Comparison of ENCODE assay signal across 11 cellular contexts in genomic region chr21:17003221-17003620, GRCh38.
DNase-seq lines count a peak whose midpoint lies in the region; ATAC-seq and TF ChIP-seq lines count a peak whose summit lies in the region.
"Had no signal": no experiment of that assay in that cellular context is flagged by ENCODE, and none has a peak within 500 bp of the region (broad histone marks: within the 10 kb centered on the region; RNA-seq: fewer than 3 reads in every experiment).

No MANE protein-coding gene starts in this region.

- no peak overlapping the region for H3K4me3 ChIP-seq in SJSA1
- no peak overlapping the region for H3K4me3 ChIP-seq in fibroblast of pulmonary artery (replicated peaks; ENCODE audit: low read depth, low read length)
- no peak overlapping the region for H3K4me3 ChIP-seq in hepatocyte

- no peaks in the 10 kb centered on the region for H4K20me1 ChIP-seq in hepatocyte (ENCODE audit: insufficient read depth, poor library complexity, severe bottlenecking)

- 82% methylated on average over 1 of the region's 1 CpG for WGBS in hepatocyte (ENCODE audit: low lambda C conversion rate, missing lambda C conversion rate)

- peak; percentile 12 for DNase-seq in ELF-1 (ENCODE audit: low read depth, low spot score)
- DNase-seq in SJSA1 (ENCODE audit: low read depth in 1 of 2, low spot score in 2 of 2): peak in 1 of 2 experiments; percentile 83
- DNase-seq in fibroblast of pulmonary artery (ENCODE audit: low read depth): peak; percentile 29
- peak; percentile 8 for DNase-seq in renal cortical epithelial cell (ENCODE audit: low read depth)
- no peak for DNase-seq in DMS53 treated with DMSO at 0.1 percent for 48 hours (lab: John Stamatoyannopoulos, UW; ENCODE audit: unreplicated experiment)
- DNase-seq in NCI-H187 (lab: John Stamatoyannopoulos, UW): no peak
- DNase-seq in hepatocyte (ENCODE audit: low spot score): no peak
- DNase-seq: activated CD4-positive, alpha-beta memory T cell treated with anti-CD3 and anti-CD28 coated beads, Interleukin-2, amount 10 ng/mL, durations not matched to agents 7 days and 5 days; activated naive CD4-positive, alpha-beta T cell treated with anti-CD3 and anti-CD28 coated beads for 36 hours; dorsolateral prefrontal cortex had no signal

- no peak for ATAC-seq in HG02870 (IDR thresholded peaks at IDR 0.05; ENCODE audit: unreplicated experiment)

- TF ChIP-seq CTCF in fibroblast of pulmonary artery (IDR thresholded peaks at IDR 0.05; ENCODE audit: low read length, missing control alignments): no peak
- TF ChIP-seq CTCF in hepatocyte (IDR thresholded peaks at IDR 0.05; ENCODE audit: poor library complexity): no peak

- no peaks in the 10 kb centered on the region for H3K9me3 ChIP-seq in SJSA1 (replicated peaks)
- no peaks in the 10 kb centered on the region for H3K9me3 ChIP-seq in hepatocyte (ENCODE audit: low read depth)

- no peak overlapping the region for H2AFZ ChIP-seq in hepatocyte

- H3K9me2 ChIP-seq in hepatocyte (replicated peaks; ENCODE audit: insufficient read depth): no peaks in the 10 kb centered on the region

- no peak overlapping the region for H3K4me2 ChIP-seq in hepatocyte

- H3K27ac ChIP-seq in SJSA1: peak overlapping the region; percentile 91
- H3K27ac ChIP-seq in hepatocyte: no peak overlapping the region

- H3K27me3 ChIP-seq in SJSA1 (replicated peaks) (no peaks in the 10 kb centered on the region), hepatocyte (no peaks in the 10 kb centered on the region)
- H3K27me3 ChIP-seq: dorsolateral prefrontal cortex had no signal

- H3K79me2 ChIP-seq in hepatocyte: no peaks in the 10 kb centered on the region

- H3K36me3 ChIP-seq in SJSA1: no peaks in the 10 kb centered on the region
- no peaks in the 10 kb centered on the region for H3K36me3 ChIP-seq in hepatocyte (replicated peaks; ENCODE audit: insufficient read depth, low read depth)

- peaks cover 29% of the 10 kb centered on the region for H3K4me1 ChIP-seq in SJSA1 (replicated peaks)
- no peaks in the 10 kb centered on the region for H3K4me1 ChIP-seq in hepatocyte (ENCODE audit: insufficient read depth)

Comparison
In these comparisons a context has a peak if more than half of its experiments do, and no peak if none do; other contexts are left out.
1. DNase-seq: peak in ELF-1 (single experiment), fibroblast of pulmonary artery (single experiment) and renal cortical epithelial cell (single experiment); none in DMS53 treated with DMSO at 0.1 percent for 48 hours (single experiment), NCI-H187 (0 of 2) and hepatocyte (single experiment).